Comparison of ENCODE assay signal across 9 cellular contexts in genomic region chr17:4832829-4833177, GRCh38. TPM values are rescaled to one million over a fixed set of nuclear protein-coding genes. Genes with fewer than 3 reads are reported as not detected.
DNase-seq lines count a peak whose midpoint lies in the region; ATAC-seq and TF ChIP-seq lines count a peak whose summit lies in the region.
"Not testable (repeated sequence)": the region's sequence is repeated elsewhere in the genome, so short reads cannot be mapped to it uniquely, and the experiment has no call there.
"Had no signal": no experiment of that assay in that cellular context is flagged by ENCODE, and none has a peak within 500 bp of the region (broad histone marks: within the 10 kb centered on the region; RNA-seq: fewer than 3 reads in every experiment).

No MANE protein-coding gene starts in this region.

- H3K27me3 ChIP-seq in BJ (ENCODE audit: control insufficient read depth, insufficient read depth, low read length); adrenal gland; smooth muscle cell (ENCODE audit: low read depth): not testable (repeated sequence)

- peaks cover 15% of the 10 kb centered on the region for H3F3A ChIP-seq in smooth muscle cell (ENCODE audit: low read depth)

- not testable (repeated sequence) for H3K36me3 Mint-ChIP-seq in mesothelial cell of epicardium

- 0% methylated on average over 8 to 12 of the region's 17 CpGs for WGBS in adrenal gland, 4 donors
- WGBS in smooth muscle cell (ENCODE audit: low lambda C conversion rate): 0% methylated on average over 12 of the region's 17 CpGs

- CTCF ChIA-PET in BJ (lab: Yijun Ruan, JAX): interaction anchor here (0.7 kb wide), 1 partner anchor 76 kb away, joined by 3 read pairs; no protein-coding TSS in a partner anchor
- CTCF ChIA-PET in RWPE1 (lab: Yijun Ruan, JAX): not testable (repeated sequence)

- H3K9me3 ChIP-seq in adrenal gland (replicated peaks in 1 of 3); smooth muscle cell (replicated peaks; ENCODE audit: low read depth): not testable (repeated sequence)

- intact Hi-C loops in adrenal gland (cut with DNase I): not testable (repeated sequence)

- not testable (repeated sequence) for TF ChIP-seq CTCF in BJ (IDR thresholded peaks at IDR 0.05; ENCODE audit: insufficient read depth, low read depth, low read length); RWPE1 (conservative IDR thresholded peaks at IDR 0.05; ENCODE audit: low read depth); adrenal gland (IDR thresholded peaks at IDR 0.05); fibroblast of mammary gland (conservative IDR thresholded peaks at IDR 0.05; ENCODE audit: control insufficient read depth, insufficient read depth, low read depth, low read length); mesothelial cell of epicardium (IDR thresholded peaks at IDR 0.05; ENCODE audit: unreplicated experiment); smooth muscle cell (IDR thresholded peaks at IDR 0.05; ENCODE audit: borderline replicate concordance, insufficient read depth, poor library complexity, severe bottlenecking)

- TF ChIP-seq POLR2A in adrenal gland (IDR thresholded peaks at IDR 0.05): not testable (repeated sequence)

- H2AFZ ChIP-seq in smooth muscle cell (ENCODE audit: low read depth): not testable (repeated sequence)

- H3K4me1 Mint-ChIP-seq in mesothelial cell of epicardium: peaks cover 27% of the 10 kb centered on the region

- peak overlapping the region; percentile 96 for H3K4me2 ChIP-seq in smooth muscle cell

- H3K4me3 ChIP-seq in BJ (ENCODE audit: low read depth, low read length) (peak overlapping the region; percentile 94), adrenal gland (peak overlapping the region in 1 of 4 donors; percentile 86), fibroblast of mammary gland (ENCODE audit: control insufficient read depth, low read depth, low read length) (peak overlapping the region; percentile 58), smooth muscle cell (peak overlapping the region; percentile 90)

- H3K27me3 Mint-ChIP-seq in mesothelial cell of epicardium (ENCODE audit: low read depth): not testable (repeated sequence)

- H3K4me3 Mint-ChIP-seq in mesothelial cell of epicardium: peak overlapping the region; percentile 90

- H3K27ac ChIP-seq in RWPE1 (peak overlapping the region; percentile 92), adrenal gland (peak overlapping the region in 4 of 5 donors; percentile 82 to 96 (median 87)), smooth muscle cell (ENCODE audit: low read depth) (peak overlapping the region; percentile 87)

- H3K36me3 ChIP-seq in BJ (ENCODE audit: control insufficient read depth, insufficient read depth, low read length); adrenal gland (replicated peaks in 1 of 2); smooth muscle cell (ENCODE audit: low read depth): not testable (repeated sequence)

- POLR2A ChIA-PET in BJ (lab: Charles Lee); RWPE1 (lab: Yijun Ruan, JAX; ENCODE audit: low non-redundant PET): not testable (repeated sequence)

- peaks cover 29 to 39% of the 10 kb centered on the region in 2 donors for H3K4me1 ChIP-seq in adrenal gland (replicated peaks in 1 of 2)
- not testable (repeated sequence) for H3K4me1 ChIP-seq in smooth muscle cell (ENCODE audit: low read depth)

- peak overlapping the region; percentile 98 for H3K27ac Mint-ChIP-seq in mesothelial cell of epicardium

- DNase-seq in BJ (ENCODE audit: low read depth); RWPE1 (ENCODE audit: low spot score); adrenal gland; fibroblast of mammary gland (ENCODE audit: low read depth); mesothelial cell of epicardium (ENCODE audit: low spot score in 2 of 2, unreplicated experiment in 2 of 2); smooth muscle cell (lab: John Stamatoyannopoulos, UW; ENCODE audit: unreplicated experiment): not testable (repeated sequence)

- peak overlapping the region; percentile 88 for H3K9ac ChIP-seq in smooth muscle cell (ENCODE audit: low read depth)

- ATAC-seq in GM19467 (IDR thresholded peaks at IDR 0.05; ENCODE audit: unreplicated experiment): peak; percentile 5
- peak; percentile 7 for ATAC-seq in HG03045 (IDR thresholded peaks at IDR 0.05; ENCODE audit: unreplicated experiment)

- peaks cover 43% of the 10 kb centered on the region for H3K79me2 ChIP-seq in smooth muscle cell (ENCODE audit: low read depth)

- H3K9me3 Mint-ChIP-seq in mesothelial cell of epicardium: not testable (repeated sequence)

- peaks cover 39% of the 10 kb centered on the region for H4K20me1 ChIP-seq in smooth muscle cell (ENCODE audit: low read depth)

RNA-seq across cellular contexts. Expression of gene MINK1, which starts 0.3 kb away (rescaled TPM):
- polyA plus RNA-seq in BJ (2011; rRNA removed) (32.6 and 69.1 TPM in 2 replicates), adrenal gland (100 to 1,000 TPM in 1 of 3 donors, 10 to 100 TPM in 2; 35.1 to 135 (median 41.0) TPM), smooth muscle cell (26.8 and 40.3 TPM in 2 replicates)
- polyA minus RNA-seq in BJ (2011; rRNA and poly(A)+ RNA removed): 37.0 and 43.4 TPM in 2 replicates
- total RNA-seq in adrenal gland (100 to 1,000 TPM in 1 of 8 donors, 10 to 100 TPM in 7; 44.3 to 130 (median 54.8) TPM), mesothelial cell of epicardium (113 to 117 TPM (median 114 TPM) in 3 replicates), smooth muscle cell (25.3 and 26.6 TPM in 2 replicates)

RNA-seq across cellular contexts. Expression of gene PLD2, which starts 25.9 kb away (rescaled TPM):
- polyA plus RNA-seq in BJ (2011; rRNA removed) (24.0 and 34.1 TPM in 2 replicates), adrenal gland (10 to 100 TPM in 2 of 3 donors, 1 to 10 TPM in 1; 4.1 to 34.8 (median 19.5) TPM), smooth muscle cell (9.9 and 26.4 TPM in 2 replicates)
- polyA minus RNA-seq in BJ (2011; rRNA and poly(A)+ RNA removed): 26.1 and 32.8 TPM in 2 replicates
- total RNA-seq in adrenal gland (10 to 100 TPM in 7 of 8 donors, 1 to 10 TPM in 1; 5.9 to 27.1 (median 19.1) TPM), mesothelial cell of epicardium (77.3 to 83.6 TPM (median 82.5 TPM) in 3 replicates), smooth muscle cell (19.9 and 20.3 TPM in 2 replicates)

RNA-seq across cellular contexts. Expression of gene PSMB6, which starts 36.8 kb away (rescaled TPM):
- 222 and 289 TPM in 2 replicates for polyA plus RNA-seq in BJ (2011; rRNA removed)
- 105 and 157 TPM in 2 replicates for polyA minus RNA-seq in BJ (2011; rRNA and poly(A)+ RNA removed)
- total RNA-seq in adrenal gland: 100 to 1,000 TPM; 112 to 260 (median 150) TPM
- 100 to 1,000 TPM in 2 of 3 donors, 10 to 100 TPM in 1; 70.5 to 227 (median 138) TPM for polyA plus RNA-seq in adrenal gland
- 98.2 to 102 TPM (median 102 TPM) in 3 replicates for total RNA-seq in mesothelial cell of epicardium
- 139 and 162 TPM in 2 replicates for total RNA-seq in smooth muscle cell
- 434 and 438 TPM in 2 replicates for polyA plus RNA-seq in smooth muscle cell

RNA-seq across cellular contexts. Expression of gene GLTPD2, which starts 44.0 kb away (rescaled TPM):
- polyA plus RNA-seq in BJ (2011; rRNA removed) (not detected in 2 replicates), adrenal gland (not detected), smooth muscle cell (0.82 and 0.89 TPM in 2 replicates)
- not detected in 2 replicates for polyA minus RNA-seq in BJ (2011; rRNA and poly(A)+ RNA removed)
- total RNA-seq in adrenal gland (not detected), mesothelial cell of epicardium (0.22 TPM in 1 of 3 replicates, not detected in the others), smooth muscle cell (not detected in 2 replicates)
- total RNA-seq: glomerular endothelial cell had no signal
